ENCODE assay signal across 9 cellular contexts in genomic region chr15:31128919-31129768, GRCh38. TPM values are rescaled to one million over a fixed set of nuclear protein-coding genes. Genes with fewer than 3 reads are reported as not detected.
DNase-seq lines count a peak whose midpoint lies in the region; ATAC-seq and TF ChIP-seq lines count a peak whose summit lies in the region.
"Had no signal": no experiment of that assay in that cellular context is flagged by ENCODE, and none has a peak within 500 bp of the region (broad histone marks: within the 10 kb centered on the region; RNA-seq: fewer than 3 reads in every experiment).

No MANE protein-coding gene starts in this region.

- H3K36me3 Mint-ChIP-seq in activated naive CD4-positive, alpha-beta T cell treated with anti-CD3 and anti-CD28 coated beads for 36 hours (ENCODE audit: low read depth), result no peaks in the 10 kb centered on the region

- TF ChIP-seq CTCF in tibial artery (IDR thresholded peaks at IDR 0.05), result peak; percentile 57 to 84

- H3K4me3 Mint-ChIP-seq in activated naive CD4-positive, alpha-beta T cell treated with anti-CD3 and anti-CD28 coated beads for 36 hours, result no peak overlapping the region

- peaks cover 0 to 4% (median 2%) of the 10 kb centered on the region in 4 donors for H3K4me1 ChIP-seq in tibial artery

- intact Hi-C loops in activated naive CD4-positive, alpha-beta T cell treated with anti-CD3 and anti-CD28 coated beads for 36 hours (cut with micrococcal nuclease), result loop anchor here (1.0 to 5.0 kb wide), 6 partner anchors 47 to 467 kb away; no protein-coding TSS in a partner anchor
- intact Hi-C loops in tibial artery (cut with DNase I; ENCODE audit: low total_unique reads), result no loop called here

- peaks cover 0 to 24% of the 10 kb centered on the region in 2 donors for H3K27me3 ChIP-seq in tibial artery

- no peaks in the 10 kb centered on the region for H3K36me3 ChIP-seq in tibial artery

- H3K9me3 ChIP-seq in tibial artery, result peaks cover 0 to 4% (median 0%) of the 10 kb centered on the region in 3 donors

- no peaks in the 10 kb centered on the region for H3K27me3 Mint-ChIP-seq in activated naive CD4-positive, alpha-beta T cell treated with anti-CD3 and anti-CD28 coated beads for 36 hours (ENCODE audit: low read depth)

- CTCF ChIA-PET in activated naive CD4-positive, alpha-beta T cell treated with anti-CD3 and anti-CD28 coated beads for 36 hours (lab: Charles Lee), result interaction anchor here (0.6 to 3.5 kb wide), 33 partner anchors 10 to 361 kb away, joined by 3 to 14 read pairs (median 4); partner anchors contain the start of genes FAN1 and TRPM1

- DNase-seq in GDM1 (lab: John Stamatoyannopoulos, UW), result peak; percentile 60
- peak in 56 of 76 experiments; percentile 2 to 75 (median 48) for DNase-seq in HUDEP-2 (lab: John Stamatoyannopoulos, UW; ENCODE audit: unreplicated experiment in 76 of 76)
- DNase-seq in SKM-1 (lab: John Stamatoyannopoulos, UW; ENCODE audit: unreplicated experiment), result peak; percentile 80
- DNase-seq in activated naive CD4-positive, alpha-beta T cell treated with anti-CD3 and anti-CD28 coated beads for 36 hours, result peak; percentile 84
- DNase-seq in glomerular visceral epithelial cell (ENCODE audit: extremely low spot score), result peak; percentile 74
- DNase-seq in pons (ENCODE audit: low spot score), result peak; percentile 65
- DNase-seq in tibial artery, result peak; percentile 64 to 76

- H3K27ac ChIP-seq in tibial artery, result no peak overlapping the region
- H3K27ac ChIP-seq: epithelial cell of prostate had no signal

- ATAC-seq in HG03045 (IDR thresholded peaks at IDR 0.05; ENCODE audit: unreplicated experiment), result no peak

- no peak overlapping the region for H3K4me3 ChIP-seq in tibial artery

- H3K9me3 Mint-ChIP-seq in activated naive CD4-positive, alpha-beta T cell treated with anti-CD3 and anti-CD28 coated beads for 36 hours, result no peaks in the 10 kb centered on the region

- no peaks in the 10 kb centered on the region for H3K4me1 Mint-ChIP-seq in activated naive CD4-positive, alpha-beta T cell treated with anti-CD3 and anti-CD28 coated beads for 36 hours (ENCODE audit: low read depth)

- H3K27ac Mint-ChIP-seq in activated naive CD4-positive, alpha-beta T cell treated with anti-CD3 and anti-CD28 coated beads for 36 hours, result no peak overlapping the region

RNA-seq across cellular contexts. Expression of gene TRPM1, which starts 27.6 kb away (rescaled TPM):
- total RNA-seq in activated naive CD4-positive, alpha-beta T cell treated with anti-CD3 and anti-CD28 coated beads for 36 hours, result not detected
